8 cellular contexts compared by ENCODE assay signal in genomic region chr11:46560300-46561025, GRCh38. TPM values are rescaled to one million over a fixed set of nuclear protein-coding genes. Genes with fewer than 3 reads are reported as not detected.
A peak's percentile ranks its signal among the peaks of the same experiment; 100 is the strongest.
DNase-seq lines count a peak whose midpoint lies in the region; ATAC-seq and TF ChIP-seq lines count a peak whose summit lies in the region.

No MANE protein-coding gene starts in this region.

- H3K4me1 Mint-ChIP-seq in activated T-helper 17 cell treated with anti-CD3 and anti-CD28 coated beads, Interleukin-2, amount 50 U/mL, for 72 hours, result peaks cover 50% of the 10 kb centered on the region

- no peak overlapping the region for H3K4ac ChIP-seq in IMR-90 (ENCODE audit: low read depth, low read length)

- BruUV-seq in IMR-90 (replicated peaks; lab: Mats Ljungman, UMichigan), result no TSS peak

- peak; percentile 28 for ATAC-seq in IMR-90 (ENCODE audit: low read depth)
- peak; percentile 61 for ATAC-seq in activated T-helper 17 cell treated with anti-CD3 and anti-CD28 coated beads, Interleukin-2, amount 50 U/mL, for 72 hours (replicated peaks)
- ATAC-seq in stimulated activated naive CD8-positive, alpha-beta T cell treated with anti-CD3 and anti-CD28 coated beads, Interleukin-15, Interleukin-2, amounts not matched to agents 100 U/mL and 50 U/mL, for 24 hours, result peak; percentile 62

- 0 out of 2 replicates have a peak overlapping the region, but pooled peaks have one; percentile 1 for H2AK5ac ChIP-seq in IMR-90 (ENCODE audit: low read depth, low read length)

- H3K14ac ChIP-seq in IMR-90 (replicated peaks; ENCODE audit: low read depth, low read length), result peak overlapping the region; percentile 7; the same call in 1 of the 2 replicates

- peak overlapping the region; percentile 95 for H3K4me3 Mint-ChIP-seq in activated T-helper 17 cell treated with anti-CD3 and anti-CD28 coated beads, Interleukin-2, amount 50 U/mL, for 72 hours

- no peak for TF ChIP-seq CTCF in IMR-90 (conservative IDR thresholded peaks at IDR 0.05; ENCODE audit: low read depth, low read length)
- no peak for TF ChIP-seq CTCF in left ventricle myocardium inferior (IDR thresholded peaks at IDR 0.05; ENCODE audit: borderline replicate concordance)

- no peak overlapping the region for H2AK9ac ChIP-seq in IMR-90 (replicated peaks; ENCODE audit: low read depth, low read length, poor library complexity)

- H3K27ac Mint-ChIP-seq in activated T-helper 17 cell treated with anti-CD3 and anti-CD28 coated beads, Interleukin-2, amount 50 U/mL, for 72 hours, result peak overlapping the region; percentile 97

- peaks cover 21% of the 10 kb centered on the region for H3K9me1 ChIP-seq in IMR-90 (ENCODE audit: insufficient read depth, low read length)

- WGBS in IMR-90 (ENCODE audit: extremely low coverage in 2 of 2, insufficient read length in 1 of 2), 2 experiments, result 21% methylated on average over 2 of the region's 6 CpGs; no CpG with 5 or more reads in 1 of the 2 experiments

- in situ Hi-C loops in IMR-90 (cut with MboI; ENCODE audit: low sequenced_read_pairs), result no loop called here

- no peak for TF ChIP-seq RAD21 in IMR-90 (IDR thresholded peaks at IDR 0.05; ENCODE audit: low read length)

- no peak overlapping the region for H2BK15ac ChIP-seq in IMR-90 (ENCODE audit: low read depth, low read length)

- no peak overlapping the region for H4K5ac ChIP-seq in IMR-90 (ENCODE audit: low read depth, low read length)

- H3K79me1 ChIP-seq in IMR-90 (ENCODE audit: low read depth in 1 of 2, low read length in 2 of 2), result peaks cover 46 to 73% of the 10 kb centered on the region in 2 experiments

- dilution Hi-C loops in IMR-90 (cut with HindIII; ENCODE audit: low sequenced_read_pairs, unreplicated experiment), result no loop called here

- no peak overlapping the region for H2AFZ ChIP-seq in IMR-90 (replicated peaks; ENCODE audit: low read length, poor library complexity)

- no peak overlapping the region for H4K91ac ChIP-seq in IMR-90 (ENCODE audit: insufficient read depth, low read depth, low read length)

- H3K36me3 ChIP-seq in IMR-90 (ENCODE audit: control insufficient read depth, insufficient read depth, low read length), result no peaks in the 10 kb centered on the region
- no peaks in the 10 kb centered on the region for H3K36me3 ChIP-seq in left ventricle myocardium inferior

- CTCF ChIA-PET in IMR-90 (lab: Yijun Ruan, JAX), result interaction anchor here (1.2 kb wide), 1 partner anchor 168 kb away, joined by 3 read pairs; no protein-coding TSS in a partner anchor

- no peaks in the 10 kb centered on the region for H3K27me3 Mint-ChIP-seq in activated T-helper 17 cell treated with anti-CD3 and anti-CD28 coated beads, Interleukin-2, amount 50 U/mL, for 72 hours

- H3K27me3 ChIP-seq in IMR-90 (ENCODE audit: control insufficient read depth, insufficient read depth, low read length) (no peaks in the 10 kb centered on the region), left ventricle myocardium inferior (ENCODE audit: low read depth) (no peaks in the 10 kb centered on the region)

- intact Hi-C loops in IMR-90 (cut with micrococcal nuclease), result no loop called here
- intact Hi-C loops in left ventricle myocardium inferior (cut with micrococcal nuclease), result no loop called here

- peak overlapping the region; percentile 16; the same call in 1 of the 2 replicates for H3K18ac ChIP-seq in IMR-90 (ENCODE audit: low read depth, low read length)

- H2BK20ac ChIP-seq in IMR-90 (ENCODE audit: low read depth, low read length), result no peak overlapping the region

- H4K20me1 ChIP-seq in IMR-90 (ENCODE audit: insufficient read depth, low read length), result peaks cover 46% of the 10 kb centered on the region

- H4K8ac ChIP-seq in IMR-90 (ENCODE audit: low read depth in 2 of 2, low read length in 2 of 2), result 0 out of 4 replicates have a peak overlapping the region, but pooled peaks of 1 of the 2 experiments have one; percentile 40

- DNase-seq in stimulated activated CD4-positive, alpha-beta T cell treated with anti-CD3 and anti-CD28 coated beads, Interleukin-2, amount 100 ng/mL, for 4 hours (ENCODE audit: low read depth), result peak; percentile 11
- no peak for DNase-seq in stimulated activated CD4-positive, alpha-beta T cell treated with anti-CD3 and anti-CD28 coated beads, Interleukin-4, amount 100 ng/mL, for 1 hour
- DNase-seq in IMR-90 (peak; percentile 41), left ventricle myocardium inferior (no peak), NCI-H128 (lab: John Stamatoyannopoulos, UW; ENCODE audit: unreplicated experiment) (no peak), NCI-H2171 (lab: John Stamatoyannopoulos, UW) (no peak)
- DNase-seq in stimulated activated naive CD8-positive, alpha-beta T cell treated with anti-CD3 and anti-CD28 coated beads, Interleukin-15, Interleukin-2, amounts not matched to agents 100 U/mL and 50 U/mL, for 24 hours, result peak; percentile 11

- H3K4me2 ChIP-seq in IMR-90 (ENCODE audit: low read depth, low read length), result peak overlapping the region; percentile 97

- H3K56ac ChIP-seq in IMR-90 (ENCODE audit: extremely low read depth, insufficient read depth, low read length), result no peak overlapping the region

- no peak for TF ChIP-seq POLR2A in IMR-90 (IDR thresholded peaks at IDR 0.05; ENCODE audit: low read depth, low read length)

- H3K4me3 ChIP-seq in IMR-90 (ENCODE audit: insufficient read depth, low read depth, low read length) (peak overlapping the region; percentile 33; the same call in 1 of the 2 replicates), left ventricle myocardium inferior (peak overlapping the region; percentile 54)

- peak overlapping the region; percentile 54 for H3K9ac ChIP-seq in IMR-90 (ENCODE audit: low read depth, low read length)

- H3K9me3 Mint-ChIP-seq in activated T-helper 17 cell treated with anti-CD3 and anti-CD28 coated beads, Interleukin-2, amount 50 U/mL, for 72 hours, result no peaks in the 10 kb centered on the region

- H3K9me3 ChIP-seq in IMR-90 (ENCODE audit: control insufficient read depth, insufficient read depth, low read length) (no peaks in the 10 kb centered on the region), left ventricle myocardium inferior (replicated peaks) (no peaks in the 10 kb centered on the region)

- H2BK120ac ChIP-seq in IMR-90 (ENCODE audit: low read depth, low read length), result no peak overlapping the region

- POLR2A ChIA-PET in IMR-90 (lab: Charles Lee; ENCODE audit: unreplicated experiment), result interaction anchor here (0.6 kb wide), 1 partner anchor 141 kb away, joined by 3 read pairs; the partner anchor contains the start of gene ZNF408

- no peaks in the 10 kb centered on the region for H3K36me3 Mint-ChIP-seq in activated T-helper 17 cell treated with anti-CD3 and anti-CD28 coated beads, Interleukin-2, amount 50 U/mL, for 72 hours (ENCODE audit: low read depth)

- H3K23ac ChIP-seq in IMR-90 (ENCODE audit: low read depth, low read length), result peak overlapping the region; percentile 38; the same call in 1 of the 2 replicates

- H3K27ac ChIP-seq in IMR-90 (ENCODE audit: insufficient read depth, low read length) (no peak overlapping the region), left ventricle myocardium inferior (replicated peaks) (peak overlapping the region; percentile 72)

- H3K4me1 ChIP-seq in IMR-90 (ENCODE audit: control insufficient read depth, insufficient read depth, low read length) (peaks cover 15% of the 10 kb centered on the region), left ventricle myocardium inferior (peaks cover 53% of the 10 kb centered on the region)

- H2BK5ac ChIP-seq in IMR-90 (ENCODE audit: low read depth, low read length, poor library complexity, severe bottlenecking), result no peak overlapping the region

TF ChIP-seq in IMR-90, 13 proteins besides CTCF, POLR2A, EP300 and RAD21:
- no peak for TF ChIP-seq MAFK (IDR thresholded peaks at IDR 0.05; ENCODE audit: low read depth, low read length)

RNA-seq across cellular contexts. Expression of gene AMBRA1, which starts 33.4 kb away (rescaled TPM):
- total RNA-seq in IMR-90 (2012; rRNA removed) (16.7 and 18.3 TPM in 2 replicates), left ventricle myocardium inferior (14.2 TPM)
- polyA plus RNA-seq in IMR-90 (2012; rRNA removed), result 9.4 and 10.2 TPM in 2 replicates
- 7.7 and 12.2 TPM in 2 replicates for polyA plus RNA-seq in IMR-90 (2012; cell fraction: cytosol; rRNA removed)
- 12.0 and 26.1 TPM in 2 replicates for polyA plus RNA-seq in IMR-90 (2012; cell fraction: nucleus; rRNA removed; ENCODE audit: low replicate concordance)
- 10 to 100 TPM; 28.2 to 30.3 TPM for total RNA-seq in activated T-helper 17 cell treated with anti-CD3 and anti-CD28 coated beads, Interleukin-2, amount 50 U/mL, for 72 hours

RNA-seq across cellular contexts. Expression of gene HARBI1, which starts 56.6 kb away (rescaled TPM):
- total RNA-seq in IMR-90 (2012; rRNA removed), result 5.2 and 6.1 TPM in 2 replicates
- 2.4 and 2.7 TPM in 2 replicates for polyA plus RNA-seq in IMR-90 (2012; rRNA removed)
- polyA plus RNA-seq in IMR-90 (2012; cell fraction: cytosol; rRNA removed), result 1.3 and 2.0 TPM in 2 replicates
- 0.58 and 1.2 TPM in 2 replicates for polyA plus RNA-seq in IMR-90 (2012; cell fraction: nucleus; rRNA removed; ENCODE audit: low replicate concordance)
- 1 to 10 TPM; 2.4 to 4.6 TPM for total RNA-seq in activated T-helper 17 cell treated with anti-CD3 and anti-CD28 coated beads, Interleukin-2, amount 50 U/mL, for 72 hours
- total RNA-seq in left ventricle myocardium inferior, result 4.8 TPM

RNA-seq across cellular contexts. Expression of gene ATG13, which starts 56.9 kb away (rescaled TPM):
- total RNA-seq in IMR-90 (2012; rRNA removed) (32.2 and 43.0 TPM in 2 replicates), left ventricle myocardium inferior (42.1 TPM)
- polyA plus RNA-seq in IMR-90 (2012; rRNA removed), result 49.7 and 56.2 TPM in 2 replicates
- polyA plus RNA-seq in IMR-90 (2012; cell fraction: cytosol; rRNA removed), result 37.6 and 46.1 TPM in 2 replicates
- polyA plus RNA-seq in IMR-90 (2012; cell fraction: nucleus; rRNA removed; ENCODE audit: low replicate concordance), result 62.8 and 74.0 TPM in 2 replicates
- 10 to 100 TPM; 59.1 to 62.1 TPM for total RNA-seq in activated T-helper 17 cell treated with anti-CD3 and anti-CD28 coated beads, Interleukin-2, amount 50 U/mL, for 72 hours

Comparison
In these comparisons a context has a peak if more than half of its experiments do, and no peak if none do; other contexts are left out.
1. DNase-seq: peak in stimulated activated CD4-positive, alpha-beta T cell treated with anti-CD3 and anti-CD28 coated beads, Interleukin-2, amount 100 ng/mL, for 4 hours (single experiment), IMR-90 (single experiment) and stimulated activated naive CD8-positive, alpha-beta T cell treated with anti-CD3 and anti-CD28 coated beads, Interleukin-15, Interleukin-2, amounts not matched to agents 100 U/mL and 50 U/mL, for 24 hours (single experiment); none in stimulated activated CD4-positive, alpha-beta T cell treated with anti-CD3 and anti-CD28 coated beads, Interleukin-4, amount 100 ng/mL, for 1 hour (single experiment), left ventricle myocardium inferior (single experiment), NCI-H128 (single experiment) and NCI-H2171 (single experiment).
2. Peak in every context shown above with its lines, with median percentiles within 50 percentile points of each other: ATAC-seq.